ENCODE assay signal across 24 cellular contexts in genomic region chr9:4959028-4959427, GRCh38.
"Had no signal": no experiment of that assay in that cellular context is flagged by ENCODE, and none has a peak within 500 bp of the region (broad histone marks: within the 10 kb centered on the region; RNA-seq: fewer than 3 reads in every experiment).

No MANE protein-coding gene starts in this region.

- H3K4me1 ChIP-seq: esophagus squamous epithelium, gastroesophageal sphincter, sigmoid colon, stomach, thyroid gland, uterus had no signal

- H3K27me3 Mint-ChIP-seq: dendritic cell treated with granulocyte-macrophage colony-stimulating factor and Interleukin-4, amounts not matched to agents 40 ng/mL and 50 ng/mL, for 4 days had no signal

- ATAC-seq: effector memory CD8-positive, alpha-beta T cell; gastroesophageal sphincter; left lobe of liver; mucosa of descending colon; naive thymus-derived CD8-positive, alpha-beta T cell had no signal

- DNase-seq: effector memory CD8-positive, alpha-beta T cell; esophagus squamous epithelium; foreskin fibroblast; glutamatergic neuron; islet precursor cell; mammary epithelial cell; mucosa of descending colon; naive thymus-derived CD8-positive, alpha-beta T cell; posterior cingulate gyrus; sigmoid colon; stimulated activated CD4-positive, alpha-beta T cell treated with anti-CD3 and anti-CD28 coated beads, Interleukin-2, amount 100 ng/mL, for 24 hours; stimulated activated CD4-positive, alpha-beta T cell treated with anti-CD3 and anti-CD28 coated beads, Interleukin-4, amount 100 ng/mL, for 4 hours; stimulated activated naive CD4-positive, alpha-beta T cell; stomach; substantia nigra; thyroid gland; upper lobe of left lung; uterus had no signal

- H3K4me3 Mint-ChIP-seq: dendritic cell treated with granulocyte-macrophage colony-stimulating factor and Interleukin-4, amounts not matched to agents 40 ng/mL and 50 ng/mL, for 4 days; effector memory CD8-positive, alpha-beta T cell; naive thymus-derived CD8-positive, alpha-beta T cell had no signal

- H3K27ac Mint-ChIP-seq: dendritic cell treated with granulocyte-macrophage colony-stimulating factor and Interleukin-4, amounts not matched to agents 40 ng/mL and 50 ng/mL, for 4 days; effector memory CD8-positive, alpha-beta T cell; naive thymus-derived CD8-positive, alpha-beta T cell had no signal

- H3K27me3 ChIP-seq: esophagus squamous epithelium, gastroesophageal sphincter, neutrophil, sigmoid colon, stomach, thyroid gland, upper lobe of left lung, uterus had no signal

- H3K36me3 ChIP-seq: esophagus squamous epithelium, gastroesophageal sphincter, neutrophil, sigmoid colon, stomach, thyroid gland, upper lobe of left lung, uterus had no signal

- H3K4me3 ChIP-seq: esophagus squamous epithelium, gastroesophageal sphincter, mucosa of descending colon, sigmoid colon, skin epidermis, stomach, thyroid gland, upper lobe of left lung, uterus had no signal

- H3K4me1 Mint-ChIP-seq: naive thymus-derived CD8-positive, alpha-beta T cell had no signal

- H3K27ac ChIP-seq: epithelial cell of prostate, esophagus squamous epithelium, gastroesophageal sphincter, neutrophil, sigmoid colon, stomach, thyroid gland, upper lobe of left lung, uterus had no signal

- H3K9me3 ChIP-seq: esophagus squamous epithelium, mucosa of descending colon, neutrophil, sigmoid colon, stomach, thyroid gland, upper lobe of left lung had no signal
